13 cellular contexts compared by ENCODE assay signal in genomic region chr2:181164699-181165098, GRCh38.
A peak's percentile ranks its signal among the peaks of the same experiment; 100 is the strongest.
DNase-seq lines count a peak whose midpoint lies in the region; ATAC-seq and TF ChIP-seq lines count a peak whose summit lies in the region.
"Had no signal": no experiment of that assay in that cellular context is flagged by ENCODE, and none has a peak within 500 bp of the region (broad histone marks: within the 10 kb centered on the region; RNA-seq: fewer than 3 reads in every experiment).

No MANE protein-coding gene starts in this region.

- intact Hi-C loops in uterus (cut with DNase I; ENCODE audit: low total_unique reads), result no loop called here

- H3K36me3 Mint-ChIP-seq in activated T-cell treated with anti-CD3 and anti-CD28 coated beads, Interleukin-2, amount 50 U/mL, for 24 hours (ENCODE audit: low read depth), result peaks cover 40% of the 10 kb centered on the region
- peaks cover 12% of the 10 kb centered on the region for H3K36me3 Mint-ChIP-seq in stimulated activated effector memory CD8-positive, alpha-beta T cell treated with anti-CD3 and anti-CD28 coated beads, Interleukin-12 subunit alpha, Interleukin-12 subunit beta, amount 100 ng/mL, for 72 hours

- H3K4me3 ChIP-seq in uterus, result no peak overlapping the region
- H3K4me3 ChIP-seq: K562, right lobe of liver had no signal

- TF ChIP-seq CTCF in omental fat pad (IDR thresholded peaks at IDR 0.05), result no peak
- no peak for TF ChIP-seq CTCF in uterus (IDR thresholded peaks at IDR 0.05)

- H3K27ac ChIP-seq in uterus, result no peak overlapping the region
- H3K27ac ChIP-seq: right lobe of liver had no signal

- H3K27me3 ChIP-seq in uterus, result no peaks in the 10 kb centered on the region
- H3K27me3 ChIP-seq: right lobe of liver had no signal

- no peaks in the 10 kb centered on the region for H3K4me1 ChIP-seq in uterus
- H3K4me1 ChIP-seq: right lobe of liver had no signal

- TF ChIP-seq POLR2A in uterus (IDR thresholded peaks at IDR 0.05), result no peak

- peak overlapping the region; percentile 95 for H3K27ac Mint-ChIP-seq in activated T-cell treated with anti-CD3 and anti-CD28 coated beads, Interleukin-2, amount 50 U/mL, for 24 hours
- H3K27ac Mint-ChIP-seq in stimulated activated effector memory CD8-positive, alpha-beta T cell treated with anti-CD3 and anti-CD28 coated beads, Interleukin-12 subunit alpha, Interleukin-12 subunit beta, amount 100 ng/mL, for 72 hours, result peak overlapping the region; percentile 98

- no peaks in the 10 kb centered on the region for H3K36me3 ChIP-seq in uterus
- H3K36me3 ChIP-seq: right lobe of liver had no signal

- no peaks in the 10 kb centered on the region for H3K9me3 ChIP-seq in uterus
- H3K9me3 ChIP-seq: right lobe of liver had no signal

- H3K9me3 Mint-ChIP-seq in activated T-cell treated with anti-CD3 and anti-CD28 coated beads, Interleukin-2, amount 50 U/mL, for 24 hours, result peaks cover 26% of the 10 kb centered on the region
- H3K9me3 Mint-ChIP-seq in stimulated activated effector memory CD8-positive, alpha-beta T cell treated with anti-CD3 and anti-CD28 coated beads, Interleukin-12 subunit alpha, Interleukin-12 subunit beta, amount 100 ng/mL, for 72 hours, result peaks cover 11% of the 10 kb centered on the region

- DNase-seq in activated T-cell treated with anti-CD3 and anti-CD28 coated beads, Interleukin-2, amount 50 U/mL, for 24 hours, result no peak
- DNase-seq in activated T-cell treated with anti-CD3 and anti-CD28 coated beads for 4 hours (no peak), NAMALWA (ENCODE audit: low spot score) (peak; percentile 34), NCI-H345 (lab: John Stamatoyannopoulos, UW) (no peak), omental fat pad (ENCODE audit: low spot score) (no peak), uterus (no peak)
- DNase-seq in stimulated activated effector memory CD8-positive, alpha-beta T cell treated with anti-CD3 and anti-CD28 coated beads, Interleukin-12 subunit alpha, Interleukin-12 subunit beta, amount 100 ng/mL, for 72 hours (ENCODE audit: low spot score in 2 of 2), result no peak
- DNase-seq: islet precursor cell; right lobe of liver; stimulated activated naive CD4-positive, alpha-beta T cell treated with Interleukin-2 at 50 U/mL for 16 hours had no signal

- peak; percentile 59 for ATAC-seq in HG02588 (IDR thresholded peaks at IDR 0.05; ENCODE audit: unreplicated experiment)
- no peak for ATAC-seq in stimulated activated effector memory CD8-positive, alpha-beta T cell treated with anti-CD3 and anti-CD28 coated beads, Interleukin-12 subunit alpha, Interleukin-12 subunit beta, amount 100 ng/mL, for 72 hours
- ATAC-seq in omental fat pad (ENCODE audit: low FRiP score), result no peak
- ATAC-seq: K562, Panc1 had no signal

- H3K27me3 Mint-ChIP-seq in activated T-cell treated with anti-CD3 and anti-CD28 coated beads, Interleukin-2, amount 50 U/mL, for 24 hours, result no peaks in the 10 kb centered on the region

- H3K4me3 Mint-ChIP-seq in activated T-cell treated with anti-CD3 and anti-CD28 coated beads, Interleukin-2, amount 50 U/mL, for 24 hours, result peak overlapping the region; percentile 53
- H3K4me3 Mint-ChIP-seq in stimulated activated effector memory CD8-positive, alpha-beta T cell treated with anti-CD3 and anti-CD28 coated beads, Interleukin-12 subunit alpha, Interleukin-12 subunit beta, amount 100 ng/mL, for 72 hours, result peak overlapping the region; percentile 70

- H3K4me1 Mint-ChIP-seq in activated T-cell treated with anti-CD3 and anti-CD28 coated beads, Interleukin-2, amount 50 U/mL, for 24 hours (ENCODE audit: low read depth), result peaks cover 64% of the 10 kb centered on the region
- H3K4me1 Mint-ChIP-seq in stimulated activated effector memory CD8-positive, alpha-beta T cell treated with anti-CD3 and anti-CD28 coated beads, Interleukin-12 subunit alpha, Interleukin-12 subunit beta, amount 100 ng/mL, for 72 hours, result peaks cover 54% of the 10 kb centered on the region
